In the genomic region with DNA sequence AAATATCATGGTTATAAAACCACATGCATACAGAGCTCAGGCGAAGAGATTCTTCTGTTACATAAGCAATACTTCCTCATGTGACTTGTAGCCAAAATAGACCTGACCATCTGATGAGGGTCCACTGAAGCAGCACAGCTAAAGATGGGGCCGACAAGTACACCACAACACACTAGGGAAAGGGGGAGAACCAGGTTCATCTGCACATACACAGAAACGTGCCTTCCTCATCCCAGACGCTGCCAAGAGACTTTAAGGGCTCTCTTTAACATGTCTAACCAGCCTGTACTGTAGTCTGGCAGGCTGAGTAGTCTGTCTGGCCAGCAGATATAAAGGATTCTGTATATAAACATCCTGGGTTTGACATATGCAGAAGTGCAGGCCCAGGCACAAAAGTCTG, we compare ENCODE assay signal across 21 cellular contexts. TPM values are rescaled to one million over a fixed set of nuclear protein-coding genes. Genes with fewer than 3 reads are reported as not detected.
DNase-seq lines count a peak whose midpoint lies in the region; ATAC-seq and TF ChIP-seq lines count a peak whose summit lies in the region.
"Had no signal": no experiment of that assay in that cellular context is flagged by ENCODE, and none has a peak within 500 bp of the region (broad histone marks: within the 10 kb centered on the region; RNA-seq: fewer than 3 reads in every experiment).

No MANE protein-coding gene starts in this region.

- H3K27me3 Mint-ChIP-seq in central memory CD8-positive, alpha-beta T cell = no peaks in the 10 kb centered on the region
- H3K27me3 Mint-ChIP-seq in stimulated activated memory B cell treated with anti-CD40 and anti-IgM and Interleukin-4, amounts not matched to agents 10 μg/mL and 1 μg/mL and 100 μg/mL, for 72 hours = no peaks in the 10 kb centered on the region

- H3K27ac ChIP-seq in heart left ventricle = no peak overlapping the region
- H3K27ac ChIP-seq: KMS-11, pancreas, testis had no signal

- H3K36me3 Mint-ChIP-seq in central memory CD8-positive, alpha-beta T cell (ENCODE audit: insufficient read depth) = peaks cover 4% of the 10 kb centered on the region
- peaks cover 43% of the 10 kb centered on the region for H3K36me3 Mint-ChIP-seq in stimulated activated memory B cell treated with anti-CD40 and anti-IgM and Interleukin-4, amounts not matched to agents 10 μg/mL and 1 μg/mL and 100 μg/mL, for 72 hours

- peaks cover 0 to 17% (median 5%) of the 10 kb centered on the region in 12 donors for H3K4me1 ChIP-seq in heart left ventricle
- H3K4me1 ChIP-seq: pancreas, testis had no signal

- H3K4me3 ChIP-seq in heart left ventricle = no peak overlapping the region
- H3K4me3 ChIP-seq: mucosa of descending colon, pancreas, testis had no signal

- peak overlapping the region; percentile 23 for H3K4me3 Mint-ChIP-seq in central memory CD8-positive, alpha-beta T cell
- no peak overlapping the region for H3K4me3 Mint-ChIP-seq in stimulated activated memory B cell treated with anti-CD40 and anti-IgM and Interleukin-4, amounts not matched to agents 10 μg/mL and 1 μg/mL and 100 μg/mL, for 72 hours

- WGBS in heart left ventricle, 4 donors = 33 to 51% (median 44%) methylated on average over 4 of the region's 4 CpGs

- no peaks in the 10 kb centered on the region for H3K9me3 Mint-ChIP-seq in central memory CD8-positive, alpha-beta T cell
- no peaks in the 10 kb centered on the region for H3K9me3 Mint-ChIP-seq in stimulated activated memory B cell treated with anti-CD40 and anti-IgM and Interleukin-4, amounts not matched to agents 10 μg/mL and 1 μg/mL and 100 μg/mL, for 72 hours
- H3K9me3 Mint-ChIP-seq: activated T-cell treated with anti-CD3 and anti-CD28 coated beads, Interleukin-2, amount 50 U/mL, for 72 hours had no signal

- no peaks in the 10 kb centered on the region for H3K9me3 ChIP-seq in heart left ventricle
- H3K9me3 ChIP-seq: mucosa of descending colon, pancreas, testis had no signal

- no peaks in the 10 kb centered on the region for H3K27me3 ChIP-seq in heart left ventricle
- H3K27me3 ChIP-seq: pancreas, testis had no signal

- no peak for TF ChIP-seq CTCF in heart left ventricle (IDR thresholded peaks at IDR 0.05)

- intact Hi-C loops in heart left ventricle (cut with DNase I) (loop anchor here in 4 of 10 donors (1.0 to 5.0 kb wide), 4 partner anchors 17 to 102 kb away; no protein-coding TSS in a partner anchor), cardiac septum (cut with DNase I) (no loop called here)

- H3K36me3 ChIP-seq in heart left ventricle = peaks cover 0 to 31% (median 11%) of the 10 kb centered on the region in 9 donors
- H3K36me3 ChIP-seq: pancreas had no signal

- peaks cover 35% of the 10 kb centered on the region for H3K4me1 Mint-ChIP-seq in central memory CD8-positive, alpha-beta T cell
- peaks cover 27% of the 10 kb centered on the region for H3K4me1 Mint-ChIP-seq in stimulated activated memory B cell treated with anti-CD40 and anti-IgM and Interleukin-4, amounts not matched to agents 10 μg/mL and 1 μg/mL and 100 μg/mL, for 72 hours

- DNase-seq in heart left ventricle = no peak
- no peak for DNase-seq in cardiac septum (ENCODE audit: low spot score)
- DNase-seq in central memory CD8-positive, alpha-beta T cell (ENCODE audit: low spot score in 2 of 2) = no peak
- no peak for DNase-seq in dedifferentiated amniotic fluid mesenchymal stem cell (ENCODE audit: extremely low spot score)
- DNase-seq in NCI-H524 (lab: John Stamatoyannopoulos, UW) = no peak
- DNase-seq: activated CD4-positive, alpha-beta T cell treated with anti-CD3 and anti-CD28 coated beads, Interleukin-2, amount 50 U/mL, for 4 hours; GOT3; hypothalamus; mucosa of descending colon; NCI-H1105; NCI-H2107; NCI-H69; pancreas; PC-3; stimulated activated CD4-positive, alpha-beta T cell treated with anti-CD3 and anti-CD28 coated beads, Interleukin-2, amount 100 ng/mL, for 48 hours; testis had no signal

- ATAC-seq in heart left ventricle = peak in 3 of 4 donors; percentile 24 to 50 (median 39)
- ATAC-seq in HG02870 (IDR thresholded peaks at IDR 0.05; ENCODE audit: unreplicated experiment) = peak; percentile 22
- no peak for ATAC-seq in central memory CD8-positive, alpha-beta T cell (replicated peaks; ENCODE audit: extremely low read depth, poor library complexity, severe bottlenecking)
- peak; percentile 27 for ATAC-seq in stimulated activated memory B cell treated with anti-CD40 and anti-IgM and Interleukin-4, amounts not matched to agents 10 μg/mL and 1 μg/mL and 100 μg/mL, for 72 hours
- ATAC-seq in GM19455 (IDR thresholded peaks at IDR 0.05; ENCODE audit: unreplicated experiment) = no peak
- ATAC-seq: mucosa of descending colon, pancreas, PC-3 had no signal

- H3K27ac Mint-ChIP-seq in central memory CD8-positive, alpha-beta T cell (ENCODE audit: low read depth) = no peak overlapping the region
- H3K27ac Mint-ChIP-seq in stimulated activated memory B cell treated with anti-CD40 and anti-IgM and Interleukin-4, amounts not matched to agents 10 μg/mL and 1 μg/mL and 100 μg/mL, for 72 hours = no peak overlapping the region
- H3K27ac Mint-ChIP-seq: activated T-cell treated with anti-CD3 and anti-CD28 coated beads, Interleukin-2, amount 50 U/mL, for 72 hours had no signal

- no peak for TF ChIP-seq POLR2A in heart left ventricle (IDR thresholded peaks at IDR 0.05)

RNA-seq across cellular contexts. Expression of a gene that starts 30.3 kb away (rescaled TPM):
- 10 to 100 TPM; 12.8 to 31.5 (median 23.0) TPM for total RNA-seq in heart left ventricle
- polyA plus RNA-seq in heart left ventricle = 1 to 10 TPM; 4.4 to 4.7 TPM
- 21.6 TPM for total RNA-seq in cardiac septum

Comparison
In these comparisons a context has a peak if more than half of its experiments do, and no peak if none do; other contexts are left out.
1. ATAC-seq: peak in heart left ventricle (3 of 4), HG02870 (single experiment) and stimulated activated memory B cell treated with anti-CD40 and anti-IgM and Interleukin-4, amounts not matched to agents 10 μg/mL and 1 μg/mL and 100 μg/mL, for 72 hours (single experiment); none in central memory CD8-positive, alpha-beta T cell (single experiment) and GM19455 (single experiment).